In genomic region chr1:165376811-165377153, GRCh38 we compare ENCODE assay signal across 12 cellular contexts. TPM values are rescaled to one million over a fixed set of nuclear protein-coding genes. Genes with fewer than 3 reads are reported as not detected.
DNase-seq lines count a peak whose midpoint lies in the region; FAIRE-seq and TF ChIP-seq lines count a peak whose summit lies in the region.
"Had no signal": no experiment of that assay in that cellular context is flagged by ENCODE, and none has a peak within 500 bp of the region (broad histone marks: within the 10 kb centered on the region; RNA-seq: fewer than 3 reads in every experiment).

No MANE protein-coding gene starts in this region.

- H3K9ac ChIP-seq in astrocyte (ENCODE audit: low read length), result peak overlapping the region; percentile 8

- no peak for DNase-seq in activated naive CD4-positive, alpha-beta T cell treated with Interleukin-2 at 50 U/mL for 16 hours
- DNase-seq in astrocyte (ENCODE audit: low read depth) (no peak), urothelium cell line (ENCODE audit: low spot score) (no peak), iPS-NIHi7 (ENCODE audit: extremely low spot score) (no peak), EL (no peak), GM19238 (ENCODE audit: insufficient read length, low spot score) (no peak)
- DNase-seq: NCI-H526 treated with DMSO at 0.1 percent for 48 hours had no signal

- no peaks in the 10 kb centered on the region for H4K20me1 ChIP-seq in astrocyte (ENCODE audit: insufficient read depth, low read length)

- no peaks in the 10 kb centered on the region for H3K9me3 Mint-ChIP-seq in activated naive CD4-positive, alpha-beta T cell treated with anti-CD3 and anti-CD28 coated beads, Interleukin-2, amount 50 U/mL, for 24 hours
- H3K9me3 Mint-ChIP-seq in astrocyte (ENCODE audit: unreplicated experiment), result no peaks in the 10 kb centered on the region
- H3K9me3 Mint-ChIP-seq: activated naive CD4-positive, alpha-beta T cell treated with anti-CD3 and anti-CD28 coated beads, Interleukin-2, amount 50 U/mL, for 72 hours had no signal

- no peaks in the 10 kb centered on the region for H3K36me3 Mint-ChIP-seq in activated naive CD4-positive, alpha-beta T cell treated with anti-CD3 and anti-CD28 coated beads, Interleukin-2, amount 50 U/mL, for 24 hours
- peaks cover 3% of the 10 kb centered on the region for H3K36me3 Mint-ChIP-seq in astrocyte (ENCODE audit: low read depth, unreplicated experiment)
- H3K36me3 Mint-ChIP-seq: activated naive CD4-positive, alpha-beta T cell treated with anti-CD3 and anti-CD28 coated beads, Interleukin-2, amount 50 U/mL, for 72 hours had no signal

- no peaks in the 10 kb centered on the region for H3K9me3 ChIP-seq in astrocyte (ENCODE audit: insufficient read depth, low read depth, low read length)
- no peaks in the 10 kb centered on the region for H3K9me3 ChIP-seq in mesodermal cell (ENCODE audit: control insufficient read depth, low read length)

- H3K4me3 ChIP-seq in astrocyte (ENCODE audit: insufficient read depth, low read depth, low read length) (peak overlapping the region; percentile 47), mesodermal cell (ENCODE audit: extremely low read depth, insufficient read depth, low read length, poor library complexity, severe bottlenecking) (peak overlapping the region; percentile 29)

- H3K4me3 Mint-ChIP-seq in activated naive CD4-positive, alpha-beta T cell treated with anti-CD3 and anti-CD28 coated beads, Interleukin-2, amount 50 U/mL, for 24 hours, result peak overlapping the region; percentile 80
- H3K4me3 Mint-ChIP-seq in astrocyte (ENCODE audit: unreplicated experiment), result peak overlapping the region; percentile 81

- H3K4me1 ChIP-seq in astrocyte (ENCODE audit: insufficient read depth, low read length), result peaks cover 13% of the 10 kb centered on the region
- H3K4me1 ChIP-seq in mesodermal cell (ENCODE audit: control insufficient read depth, insufficient read depth, low read length, poor library complexity, severe bottlenecking), result peaks cover 9% of the 10 kb centered on the region

- no peak overlapping the region for H3K27ac Mint-ChIP-seq in activated naive CD4-positive, alpha-beta T cell treated with anti-CD3 and anti-CD28 coated beads, Interleukin-2, amount 50 U/mL, for 24 hours
- no peak overlapping the region for H3K27ac Mint-ChIP-seq in astrocyte (ENCODE audit: unreplicated experiment)
- H3K27ac Mint-ChIP-seq: activated naive CD4-positive, alpha-beta T cell treated with anti-CD3 and anti-CD28 coated beads, Interleukin-2, amount 50 U/mL, for 72 hours had no signal

- peaks cover 34% of the 10 kb centered on the region for H3K27me3 ChIP-seq in astrocyte (ENCODE audit: insufficient read depth, low read length)

- no peak for TF ChIP-seq CTCF in astrocyte (IDR thresholded peaks at IDR 0.05; ENCODE audit: insufficient read depth, low read depth, low read length)

- peaks cover 51% of the 10 kb centered on the region for H3K27me3 Mint-ChIP-seq in activated naive CD4-positive, alpha-beta T cell treated with anti-CD3 and anti-CD28 coated beads, Interleukin-2, amount 50 U/mL, for 24 hours
- H3K27me3 Mint-ChIP-seq in astrocyte (ENCODE audit: low read depth, unreplicated experiment), result peaks cover 86% of the 10 kb centered on the region

- no peaks in the 10 kb centered on the region for H3K79me2 ChIP-seq in astrocyte (ENCODE audit: insufficient read depth, low read length)

- H3K36me3 ChIP-seq in astrocyte (ENCODE audit: insufficient read depth, low read length) (no peaks in the 10 kb centered on the region), mesodermal cell (ENCODE audit: control insufficient read depth, insufficient read depth, low read length) (no peaks in the 10 kb centered on the region)

- H3K4me2 ChIP-seq in astrocyte (ENCODE audit: low read length), result peak overlapping the region; percentile 83

- H2AFZ ChIP-seq in astrocyte (ENCODE audit: low read depth, low read length), result peak overlapping the region; percentile 44

- no peak for FAIRE-seq in astrocyte (lab: Jason Lieb, UNC)
- peak; percentile 40 for FAIRE-seq in urothelium cell line (lab: Jason Lieb, UNC)

- H3K4me1 Mint-ChIP-seq in activated naive CD4-positive, alpha-beta T cell treated with anti-CD3 and anti-CD28 coated beads, Interleukin-2, amount 50 U/mL, for 24 hours, result peaks cover 17% of the 10 kb centered on the region
- H3K4me1 Mint-ChIP-seq in astrocyte (ENCODE audit: low read depth, unreplicated experiment), result peaks cover 5% of the 10 kb centered on the region

- no peak overlapping the region for H3K27ac ChIP-seq in astrocyte (ENCODE audit: low read depth, low read length)
- no peak overlapping the region for H3K27ac ChIP-seq in mesodermal cell (ENCODE audit: low read depth, low read length, severe bottlenecking)

- WGBS in mesodermal cell (ENCODE audit: insufficient coverage in 2 of 2), 2 experiments, result 9 to 18% methylated on average over 8 to 10 of the region's 10 CpGs

RNA-seq across cellular contexts. Expression of gene LMX1A, which starts 20.3 kb away (rescaled TPM):
- total RNA-seq in astrocyte, result not detected in 2 replicates
- 1.1 TPM for polyA plus RNA-seq in mesodermal cell (2013, experiment 1 of 2)
- 1.4 TPM for polyA plus RNA-seq in mesodermal cell (2013, experiment 2 of 2)
- total RNA-seq: activated naive CD4-positive, alpha-beta T cell treated with anti-CD3 and anti-CD28 coated beads, Interleukin-2, amount 50 U/mL, for 72 hours; mononuclear cell; ureter had no signal
